In the genomic region with DNA sequence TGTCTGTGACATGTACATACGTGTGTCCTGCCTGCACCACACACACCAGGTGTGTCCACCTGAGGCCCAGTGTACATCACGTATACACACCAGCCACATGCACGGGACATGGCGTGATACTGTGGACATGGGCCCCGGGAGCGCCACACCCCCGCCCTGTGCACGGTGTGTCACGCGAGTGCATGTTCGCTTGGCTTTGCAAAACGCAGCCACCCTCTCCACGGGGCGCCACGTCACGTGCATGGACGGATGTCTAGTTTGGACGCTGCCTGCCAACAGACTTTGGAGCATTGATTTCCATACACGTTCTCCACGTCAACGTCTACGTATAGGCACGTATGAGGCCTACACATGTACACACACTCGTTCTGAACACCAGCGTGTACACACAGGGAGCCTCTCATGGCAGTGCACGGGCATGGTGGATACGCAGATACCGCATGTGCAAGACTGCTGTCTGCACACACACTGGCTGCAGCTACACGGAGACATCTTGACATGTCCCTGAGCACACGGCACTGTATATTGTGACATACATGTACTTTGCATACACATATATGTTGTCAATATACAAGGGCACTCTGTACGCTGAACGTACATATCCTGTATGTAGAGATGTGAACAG, we compare ENCODE assay signal across 19 cellular contexts. TPM values are rescaled to one million over a fixed set of nuclear protein-coding genes. Genes with fewer than 3 reads are reported as not detected.
"Had no signal": no experiment of that assay in that cellular context is flagged by ENCODE, and none has a peak within 500 bp of the region (broad histone marks: within the 10 kb centered on the region; RNA-seq: fewer than 3 reads in every experiment).

No MANE protein-coding gene starts in this region.

- H3K79me2 ChIP-seq: hepatocyte, parathyroid adenoma had no signal

- H3K4me1 ChIP-seq: parathyroid adenoma had no signal

- H3K27me3 Mint-ChIP-seq: activated CD8-positive, alpha-beta T cell treated with anti-CD3 and anti-CD28 coated beads for 36 hours; effector memory CD8-positive, alpha-beta T cell; naive thymus-derived CD8-positive, alpha-beta T cell had no signal

- H3K27me3 ChIP-seq: ascending aorta, hepatocyte, testis, upper lobe of left lung had no signal

- ATAC-seq: activated CD8-positive, alpha-beta T cell treated with anti-CD3 and anti-CD28 coated beads for 36 hours; activated T-cell treated with anti-CD3 and anti-CD28 coated beads, Interleukin-2, amount 50 U/mL, for 4 hours; effector memory CD8-positive, alpha-beta T cell; naive thymus-derived CD8-positive, alpha-beta T cell; sciatic nerve; stimulated activated effector memory CD8-positive, alpha-beta T cell treated with anti-CD3 and anti-CD28 coated beads, Interleukin-12 subunit alpha, Interleukin-12 subunit beta, amount 100 ng/mL, for 72 hours had no signal

- H3K4me3 Mint-ChIP-seq: activated CD4-positive, alpha-beta T cell treated with anti-CD3 and anti-CD28 coated beads, Interleukin-2, amount 10 ng/mL, durations not matched to agents 24 days and 14 days; activated naive CD4-positive, alpha-beta T cell treated with anti-CD3 and anti-CD28 coated beads, Interleukin-2, amount 10 ng/mL, durations not matched to agents 7 days and 5 days; activated T-cell treated with anti-CD3 and anti-CD28 coated beads, Interleukin-2, amount 50 U/mL, for 4 hours; dendritic cell treated with granulocyte-macrophage colony-stimulating factor and Interleukin-4, amounts not matched to agents 40 ng/mL and 50 ng/mL, for 4 days; effector memory CD8-positive, alpha-beta T cell had no signal

- H3K9ac ChIP-seq: parathyroid adenoma had no signal

- H3K4me2 ChIP-seq: hepatocyte had no signal

- H3K4me3 ChIP-seq: ascending aorta, esophagus squamous epithelium, hepatocyte, stomach, testis, upper lobe of left lung had no signal

- H2AFZ ChIP-seq: hepatocyte, parathyroid adenoma had no signal

- H3K9me3 ChIP-seq: ascending aorta, esophagus squamous epithelium, stomach, testis, upper lobe of left lung had no signal

- DNase-seq: activated CD4-positive, alpha-beta T cell treated with anti-CD3 and anti-CD28 coated beads, Interleukin-2, amount 10 ng/mL, durations not matched to agents 24 days and 14 days; activated CD8-positive, alpha-beta T cell treated with anti-CD3 and anti-CD28 coated beads for 36 hours; activated naive CD4-positive, alpha-beta T cell treated with anti-CD3 and anti-CD28 coated beads, Interleukin-2, amount 10 ng/mL, durations not matched to agents 7 days and 5 days; activated T-cell treated with anti-CD3 and anti-CD28 coated beads, Interleukin-2, amount 50 U/mL, for 4 hours; effector memory CD8-positive, alpha-beta T cell; esophagus squamous epithelium; mesendoderm; naive thymus-derived CD8-positive, alpha-beta T cell; stimulated activated CD4-positive, alpha-beta T cell treated with anti-CD3 and anti-CD28 coated beads, Interleukin-4, amount 100 ng/mL, for 24 hours; stomach; T1000; testis had no signal

- H3K9me3 Mint-ChIP-seq: activated CD4-positive, alpha-beta T cell treated with anti-CD3 and anti-CD28 coated beads, Interleukin-2, amount 10 ng/mL, durations not matched to agents 24 days and 14 days; activated CD8-positive, alpha-beta T cell treated with anti-CD3 and anti-CD28 coated beads for 36 hours; activated naive CD4-positive, alpha-beta T cell treated with anti-CD3 and anti-CD28 coated beads, Interleukin-2, amount 10 ng/mL, durations not matched to agents 7 days and 5 days; activated T-cell treated with anti-CD3 and anti-CD28 coated beads, Interleukin-2, amount 50 U/mL, for 4 hours; dendritic cell treated with granulocyte-macrophage colony-stimulating factor and Interleukin-4, amounts not matched to agents 40 ng/mL and 50 ng/mL, for 4 days; effector memory CD8-positive, alpha-beta T cell; stimulated activated effector memory CD8-positive, alpha-beta T cell treated with anti-CD3 and anti-CD28 coated beads, Interleukin-12 subunit alpha, Interleukin-12 subunit beta, amount 100 ng/mL, for 72 hours had no signal

- H3K27ac Mint-ChIP-seq: activated CD4-positive, alpha-beta T cell treated with anti-CD3 and anti-CD28 coated beads, Interleukin-2, amount 10 ng/mL, durations not matched to agents 24 days and 14 days; activated CD8-positive, alpha-beta T cell treated with anti-CD3 and anti-CD28 coated beads for 36 hours; activated naive CD4-positive, alpha-beta T cell treated with anti-CD3 and anti-CD28 coated beads, Interleukin-2, amount 10 ng/mL, durations not matched to agents 7 days and 5 days; dendritic cell treated with granulocyte-macrophage colony-stimulating factor and Interleukin-4, amounts not matched to agents 40 ng/mL and 50 ng/mL, for 4 days; effector memory CD8-positive, alpha-beta T cell; stimulated activated effector memory CD8-positive, alpha-beta T cell treated with anti-CD3 and anti-CD28 coated beads, Interleukin-12 subunit alpha, Interleukin-12 subunit beta, amount 100 ng/mL, for 72 hours had no signal

- H3K27ac ChIP-seq: ascending aorta, esophagus squamous epithelium, hepatocyte, parathyroid adenoma, stomach, testis, upper lobe of left lung had no signal

RNA-seq across cellular contexts. Expression of gene TMEM240, which starts 2.7 kb away (rescaled TPM):
- total RNA-seq: activated CD4-positive, alpha-beta T cell treated with anti-CD3 and anti-CD28 coated beads, Interleukin-2, amount 10 ng/mL, durations not matched to agents 24 days and 14 days; ascending aorta had no signal
- polyA plus RNA-seq: naive thymus-derived CD8-positive, alpha-beta T cell had no signal
